Comparison of ENCODE assay signal across 15 cellular contexts in the genomic region with DNA sequence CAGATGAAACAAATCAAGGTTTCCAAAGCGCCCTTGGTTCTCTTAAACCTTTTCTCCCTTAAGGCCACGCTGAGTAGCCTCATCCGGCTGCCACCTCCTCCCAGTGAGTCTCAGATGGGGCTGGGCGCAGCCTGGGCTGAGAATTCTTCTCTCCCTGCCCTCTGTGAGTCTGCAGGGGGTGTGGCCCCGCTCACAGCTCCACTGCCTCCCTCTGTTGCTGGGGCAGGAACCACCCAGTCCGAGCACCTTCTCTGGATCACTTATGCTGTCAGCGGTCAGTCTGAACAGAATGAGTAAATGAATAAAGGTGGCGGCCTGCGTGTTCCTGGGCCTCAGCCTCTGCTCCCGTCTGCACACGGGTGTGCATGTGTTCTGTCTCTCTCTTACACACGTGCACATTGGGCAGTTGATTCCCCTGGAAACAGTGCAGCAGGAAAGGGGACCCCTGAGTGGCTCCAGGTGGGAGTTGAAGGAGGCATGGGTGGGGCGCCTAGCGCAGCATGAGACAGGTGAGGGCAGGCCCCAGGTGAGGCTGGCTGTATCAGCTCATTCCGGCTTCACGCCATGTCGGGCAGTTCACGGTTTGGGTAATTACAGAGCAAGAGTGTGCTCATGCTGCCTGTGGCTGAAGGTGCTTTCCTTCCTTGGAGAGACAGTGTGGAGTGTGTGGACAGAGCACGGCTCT. TPM values are rescaled to one million over a fixed set of nuclear protein-coding genes. Genes with fewer than 3 reads are reported as not detected.
DNase-seq lines count a peak whose midpoint lies in the region; ATAC-seq and TF ChIP-seq lines count a peak whose summit lies in the region.
"Had no signal": no experiment of that assay in that cellular context is flagged by ENCODE, and none has a peak within 500 bp of the region (broad histone marks: within the 10 kb centered on the region; RNA-seq: fewer than 3 reads in every experiment).

No MANE protein-coding gene starts in this region.

- H3K79me2 ChIP-seq in OCI-LY7 (ENCODE audit: insufficient read depth, low read depth, low read length), result no peaks in the 10 kb centered on the region
- H3K79me2 ChIP-seq: parathyroid adenoma had no signal

- no peaks in the 10 kb centered on the region for H4K20me1 ChIP-seq in OCI-LY7 (ENCODE audit: insufficient read depth, low read length)

- ATAC-seq in HG02973 (IDR thresholded peaks at IDR 0.05; ENCODE audit: unreplicated experiment), result no peak
- no peak for ATAC-seq in HG03045 (IDR thresholded peaks at IDR 0.05; ENCODE audit: unreplicated experiment)
- ATAC-seq: CD8-positive, alpha-beta T cell had no signal

- H3K36me3 ChIP-seq in OCI-LY7 (ENCODE audit: insufficient read depth, low read length) (no peaks in the 10 kb centered on the region), sigmoid colon (peaks cover 0 to 4% (median 0%) of the 10 kb centered on the region in 4 donors), Caco-2 (ENCODE audit: control insufficient read depth, insufficient read depth, low read length) (no peaks in the 10 kb centered on the region)
- H3K36me3 ChIP-seq: cardiac muscle cell had no signal

- H3K27me3 ChIP-seq in sigmoid colon, result peaks cover 11 to 46% (median 14%) of the 10 kb centered on the region in 3 donors
- H3K27me3 ChIP-seq in Caco-2 (replicated peaks; ENCODE audit: control insufficient read depth, insufficient read depth, low read length), result no peaks in the 10 kb centered on the region

- TF ChIP-seq CTCF in OCI-LY7 (conservative IDR thresholded peaks at IDR 0.05; ENCODE audit: low read length) (no peak), sigmoid colon (IDR thresholded peaks at IDR 0.05) (no peak), Caco-2 (IDR thresholded peaks at IDR 0.05; ENCODE audit: insufficient read depth in 1 of 2, low read depth in 1 of 2, low read length in 1 of 2, severe bottlenecking in 1 of 2, unreplicated experiment in 1 of 2) (no peak)

- H3K36me3 Mint-ChIP-seq in Caco-2 (ENCODE audit: insufficient read depth, unreplicated experiment), result no peaks in the 10 kb centered on the region
- H3K36me3 Mint-ChIP-seq: CD8-positive, alpha-beta T cell had no signal

- no peaks in the 10 kb centered on the region for H3K4me1 Mint-ChIP-seq in Caco-2 (ENCODE audit: low read depth, unreplicated experiment)

- intact Hi-C loops in OCI-LY7 (cut with micrococcal nuclease; ENCODE audit: unreplicated experiment), result no loop called here
- intact Hi-C loops in sigmoid colon (cut with DNase I), result no loop called here
- intact Hi-C loops in Caco-2 (cut with micrococcal nuclease; ENCODE audit: unreplicated experiment), result no loop called here

- BruUV-seq in OCI-LY7 (replicated peaks; lab: Mats Ljungman, UMichigan), result no TSS peak
- no TSS peak for BruUV-seq in Caco-2 (replicated peaks; lab: Mats Ljungman, UMichigan)

- CTCF ChIA-PET in OCI-LY7 (lab: Charles Lee; ENCODE audit: unreplicated experiment) (no interaction called here), Caco-2 (lab: Charles Lee) (interaction anchor here (0.6 kb wide), 2 partner anchors 19 to 471 kb away, joined by 3 to 4 read pairs; no protein-coding TSS in a partner anchor)

- no peak overlapping the region for H3K4me3 Mint-ChIP-seq in Caco-2 (ENCODE audit: unreplicated experiment)
- H3K4me3 Mint-ChIP-seq: activated CD4-positive, alpha-beta T cell treated with anti-CD3 and anti-CD28 coated beads, Interleukin-2, amount 10 ng/mL, durations not matched to agents 7 days and 5 days; CD8-positive, alpha-beta T cell had no signal

- no peaks in the 10 kb centered on the region for H3K27me3 Mint-ChIP-seq in Caco-2 (ENCODE audit: insufficient read depth, unreplicated experiment)

- H3K9me3 Mint-ChIP-seq in Caco-2 (ENCODE audit: unreplicated experiment), result no peaks in the 10 kb centered on the region
- H3K9me3 Mint-ChIP-seq: activated CD4-positive, alpha-beta T cell treated with anti-CD3 and anti-CD28 coated beads, Interleukin-2, amount 10 ng/mL, durations not matched to agents 7 days and 5 days; CD8-positive, alpha-beta T cell had no signal

- H3K4me1 ChIP-seq in OCI-LY7 (ENCODE audit: insufficient read depth, low read length, poor library complexity, severe bottlenecking) (peaks cover 42% of the 10 kb centered on the region), sigmoid colon (peaks cover 0 to 64% (median 62%) of the 10 kb centered on the region in 4 donors), Caco-2 (peaks cover 11% of the 10 kb centered on the region; the same call in 1 of the 2 replicates)
- H3K4me1 ChIP-seq: parathyroid adenoma had no signal

- H3K9me2 ChIP-seq in OCI-LY7 (ENCODE audit: insufficient read depth, low read length), result no peaks in the 10 kb centered on the region

- H3K4me3 ChIP-seq in OCI-LY7 (ENCODE audit: low read depth, low read length, poor library complexity, severe bottlenecking) (no peak overlapping the region), sigmoid colon (no peak overlapping the region), Caco-2 (ENCODE audit: low read depth, low read length) (no peak overlapping the region)
- H3K4me3 ChIP-seq: cardiac muscle cell had no signal

- DNase-seq in ELF-1 (ENCODE audit: low read depth, low spot score) (peak; percentile 56), OCI-LY7 (ENCODE audit: low spot score) (no peak), glomerular visceral epithelial cell (ENCODE audit: extremely low spot score) (peak; percentile 88), sigmoid colon (peak; percentile 61), Caco-2 (no peak), NCI-H146 treated with DMSO at 0.1 percent for 48 hours (lab: John Stamatoyannopoulos, UW; ENCODE audit: unreplicated experiment) (no peak)
- DNase-seq: activated CD4-positive, alpha-beta T cell treated with anti-CD3 and anti-CD28 coated beads, Interleukin-2, amount 10 ng/mL, durations not matched to agents 7 days and 5 days; CD8-positive, alpha-beta T cell; NCI-H526 treated with DMSO at 0.1 percent for 48 hours; stimulated activated CD4-positive, alpha-beta T cell treated with anti-CD3 and anti-CD28 coated beads, Interleukin-4, amount 100 ng/mL, for 1 hour; stimulated activated naive CD4-positive, alpha-beta T cell had no signal

- no peak overlapping the region for H3K27ac ChIP-seq in OCI-LY7 (ENCODE audit: low read depth, low read length, poor library complexity, severe bottlenecking)
- H3K27ac ChIP-seq in sigmoid colon, result peak overlapping the region; percentile 37 to 82 (median 60)
- H3K27ac ChIP-seq: cardiac muscle cell, parathyroid adenoma had no signal

- H3K27ac Mint-ChIP-seq in Caco-2 (ENCODE audit: unreplicated experiment), result no peak overlapping the region
- H3K27ac Mint-ChIP-seq: activated CD4-positive, alpha-beta T cell treated with anti-CD3 and anti-CD28 coated beads, Interleukin-2, amount 10 ng/mL, durations not matched to agents 7 days and 5 days; CD8-positive, alpha-beta T cell had no signal

- WGBS in sigmoid colon, 2 donors, result 59 to 80% methylated on average over 19 of the region's 19 CpGs

- TF ChIP-seq EP300 in sigmoid colon (IDR thresholded peaks at IDR 0.05), result no peak

- POLR2A ChIA-PET in OCI-LY7 (lab: Charles Lee), result interaction anchor here (0.6 kb wide), 1 partner anchor 544 kb away, joined by 4 read pairs; no protein-coding TSS in a partner anchor
- POLR2A ChIA-PET in Caco-2 (lab: Charles Lee), result no interaction called here

- no peak overlapping the region for H2AFZ ChIP-seq in OCI-LY7 (ENCODE audit: low read length)
- H2AFZ ChIP-seq: parathyroid adenoma had no signal

- no peak for TF ChIP-seq POLR2A in sigmoid colon (IDR thresholded peaks at IDR 0.05)

- H3K9me3 ChIP-seq in OCI-LY7 (ENCODE audit: low read length) (no peaks in the 10 kb centered on the region), sigmoid colon (no peaks in the 10 kb centered on the region), Caco-2 (no peaks in the 10 kb centered on the region)

- peak overlapping the region; percentile 55 for H3K4me2 ChIP-seq in OCI-LY7 (ENCODE audit: low read length)

RNA-seq across cellular contexts. Expression of gene PAPLN, which starts 4.3 kb away (rescaled TPM):
- 2.8 and 4.0 TPM in 2 replicates for total RNA-seq in OCI-LY7 (2014; rRNA removed; shearing (Covaris generic))
- 7.9 and 9.0 TPM in 2 replicates for total RNA-seq in OCI-LY7 (2022)
- total RNA-seq in sigmoid colon, result 10 to 100 TPM; 11.8 to 52.1 (median 18.5) TPM
- 10 to 100 TPM in 1 of 3 donors, 1 to 10 TPM in 1, under 1 TPM in 1; 0.46 to 13.6 (median 1.2) TPM for polyA plus RNA-seq in sigmoid colon
- total RNA-seq in Caco-2 (2022), result 2.7 and 3.0 TPM in 2 replicates
- total RNA-seq: CD8-positive, alpha-beta T cell had no signal

Comparison
In these comparisons a context has a peak if more than half of its experiments do, and no peak if none do; other contexts are left out.
1. DNase-seq: peak in ELF-1 (single experiment), glomerular visceral epithelial cell (single experiment) and sigmoid colon (single experiment); none in OCI-LY7 (single experiment), Caco-2 (0 of 2) and NCI-H146 treated with DMSO at 0.1 percent for 48 hours (single experiment).